18 cellular contexts compared by ENCODE assay signal in the genomic region with DNA sequence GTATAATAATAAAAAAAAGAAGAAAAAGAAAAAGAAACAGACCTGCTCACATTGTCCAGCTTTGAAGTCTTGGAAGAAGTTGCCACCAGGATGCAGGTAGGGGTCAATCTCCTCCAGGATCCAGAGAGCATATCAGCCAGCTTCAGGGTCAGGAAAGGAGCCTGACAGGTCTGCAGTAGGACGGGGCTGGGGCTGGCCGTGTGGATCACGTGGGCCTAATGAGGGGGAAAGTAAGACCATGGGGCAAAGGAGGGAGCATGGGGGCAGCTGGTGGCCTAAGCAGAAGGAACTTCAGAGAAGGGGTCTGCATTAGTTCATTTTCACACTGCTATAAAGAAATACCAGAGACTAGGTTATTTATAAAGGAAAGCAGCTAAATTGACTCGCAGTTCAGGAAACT. TPM values are rescaled to one million over a fixed set of nuclear protein-coding genes. Genes with fewer than 3 reads are reported as not detected.
DNase-seq lines count a peak whose midpoint lies in the region; ATAC-seq and TF ChIP-seq lines count a peak whose summit lies in the region.
"Had no signal": no experiment of that assay in that cellular context is flagged by ENCODE, and none has a peak within 500 bp of the region (broad histone marks: within the 10 kb centered on the region; RNA-seq: fewer than 3 reads in every experiment).

No MANE protein-coding gene starts in this region.

- H3K4me3 ChIP-seq in right atrium auricular region, result no peak overlapping the region
- H3K4me3 ChIP-seq in neutrophil (ENCODE audit: low read depth in 1 of 2, low read length in 1 of 2), result no peak overlapping the region
- H3K4me3 ChIP-seq: A549, GM23338 had no signal

- H3K4me1 ChIP-seq in right atrium auricular region (no peaks in the 10 kb centered on the region), neutrophil (ENCODE audit: control insufficient read depth in 1 of 2, insufficient read depth in 1 of 2, low read depth in 1 of 2, low read length in 1 of 2) (peaks cover 8 to 18% of the 10 kb centered on the region in 2 experiments)
- H3K4me1 ChIP-seq: A549 had no signal

- H3K27me3 ChIP-seq in right atrium auricular region, result no peaks in the 10 kb centered on the region
- no peaks in the 10 kb centered on the region for H3K27me3 ChIP-seq in neutrophil

- peaks cover 6% of the 10 kb centered on the region for H3K4me1 Mint-ChIP-seq in T-helper 2 cell treated with Interferon-gamma antibody and Interleukin-4, amounts not matched to agents 5 μg/mL and 100 μg/mL, for 36 hours (ENCODE audit: low read depth)
- H3K4me1 Mint-ChIP-seq: GM23338 had no signal

- H3K9me3 ChIP-seq in right atrium auricular region (peaks cover 0 to 14% of the 10 kb centered on the region in 2 donors), neutrophil (no peaks in the 10 kb centered on the region)

- TF ChIP-seq CTCF in right atrium auricular region (IDR thresholded peaks at IDR 0.05) (no peak), neutrophil (IDR thresholded peaks at IDR 0.05) (no peak)

- peak overlapping the region; percentile 15 for H3K27ac Mint-ChIP-seq in T-helper 2 cell treated with Interferon-gamma antibody and Interleukin-4, amounts not matched to agents 5 μg/mL and 100 μg/mL, for 36 hours
- H3K27ac Mint-ChIP-seq: GM23338 had no signal

- DNase-seq in T-helper 2 cell treated with Interferon-gamma antibody and Interleukin-4, amounts not matched to agents 5 μg/mL and 100 μg/mL, for 36 hours (ENCODE audit: low spot score), result no peak
- no peak for DNase-seq in T-helper 2 cell
- DNase-seq in right atrium auricular region (ENCODE audit: low spot score), result peak; percentile 18
- no peak for DNase-seq in left cardiac atrium
- peak; percentile 34 for DNase-seq in islet precursor cell
- DNase-seq in SIG-M5 (lab: John Stamatoyannopoulos, UW), result no peak
- no peak for DNase-seq in NCI-H1436 (lab: John Stamatoyannopoulos, UW)
- DNase-seq: AML-193; CD4-positive, alpha-beta memory T cell; DMS153; DMS79; GDM1; HCEC 1CT had no signal

- H3K36me3 Mint-ChIP-seq in T-helper 2 cell treated with Interferon-gamma antibody and Interleukin-4, amounts not matched to agents 5 μg/mL and 100 μg/mL, for 36 hours (ENCODE audit: low read depth), result no peaks in the 10 kb centered on the region

- H3K9me3 Mint-ChIP-seq in T-helper 2 cell treated with Interferon-gamma antibody and Interleukin-4, amounts not matched to agents 5 μg/mL and 100 μg/mL, for 36 hours, result peaks cover 17% of the 10 kb centered on the region

- no peak for ATAC-seq in left cardiac atrium
- ATAC-seq: GM23338 had no signal

- no peaks in the 10 kb centered on the region for H3K36me3 ChIP-seq in right atrium auricular region
- no peaks in the 10 kb centered on the region for H3K36me3 ChIP-seq in neutrophil

- intact Hi-C loops in left cardiac atrium (cut with DNase I), result no loop called here

- H3K27me3 Mint-ChIP-seq in T-helper 2 cell treated with Interferon-gamma antibody and Interleukin-4, amounts not matched to agents 5 μg/mL and 100 μg/mL, for 36 hours (ENCODE audit: low read depth), result peaks cover 2% of the 10 kb centered on the region

- H3K4me3 Mint-ChIP-seq in T-helper 2 cell treated with Interferon-gamma antibody and Interleukin-4, amounts not matched to agents 5 μg/mL and 100 μg/mL, for 36 hours, result no peak overlapping the region
- H3K4me3 Mint-ChIP-seq: GM23338 had no signal

- no peak overlapping the region for H3K27ac ChIP-seq in right atrium auricular region
- peak overlapping the region; percentile 87 for H3K27ac ChIP-seq in neutrophil
- H3K27ac ChIP-seq: 22Rv1, A549, C4-2B had no signal

RNA-seq across cellular contexts. Expression of a gene that starts 19.3 kb away (rescaled TPM):
- total RNA-seq in right atrium auricular region (1 to 10 TPM; 7.9 to 8.5 TPM), left cardiac atrium (10 to 100 TPM in 1 of 2 donors, 1 to 10 TPM in 1; 6.5 to 11.9 TPM)

RNA-seq across cellular contexts. Expression of a gene that starts 39.7 kb away (rescaled TPM):
- 10 to 100 TPM in 1 of 2 donors, 1 to 10 TPM in 1; 5.5 to 12.0 TPM for total RNA-seq in right atrium auricular region
- 10 to 100 TPM; 10.7 to 12.9 TPM for total RNA-seq in left cardiac atrium

RNA-seq across cellular contexts. Expression of a gene that starts 39.9 kb away (rescaled TPM):
- total RNA-seq in right atrium auricular region (10 to 100 TPM; 15.6 to 19.0 TPM), left cardiac atrium (10 to 100 TPM; 17.0 to 18.3 TPM)

Comparison
In these comparisons a context has a peak if more than half of its experiments do, and no peak if none do; other contexts are left out.
1. DNase-seq: peak in right atrium auricular region (single experiment) and islet precursor cell (single experiment); none in T-helper 2 cell treated with Interferon-gamma antibody and Interleukin-4, amounts not matched to agents 5 μg/mL and 100 μg/mL, for 36 hours (single experiment), T-helper 2 cell (0 of 5), left cardiac atrium (single experiment), SIG-M5 (single experiment) and NCI-H1436 (single experiment).